ENCODE assay signal across 14 cellular contexts in genomic region chr2:236938126-236938525, GRCh38.
"Had no signal": no experiment of that assay in that cellular context is flagged by ENCODE, and none has a peak within 500 bp of the region (broad histone marks: within the 10 kb centered on the region; RNA-seq: fewer than 3 reads in every experiment).

No MANE protein-coding gene starts in this region.

- H3K9me3 ChIP-seq: testis, uterus had no signal

- H3K4me3 ChIP-seq: testis, uterus had no signal

- H3K27me3 ChIP-seq: testis, uterus had no signal

- ATAC-seq: effector memory CD8-positive, alpha-beta T cell; T-helper 17 cell had no signal

- H3K27me3 Mint-ChIP-seq: activated naive CD4-positive, alpha-beta T cell treated with anti-CD3 and anti-CD28 coated beads, Interleukin-2, amount 50 U/mL, for 24 hours; stimulated activated naive CD8-positive, alpha-beta T cell treated with anti-CD3 and anti-CD28 coated beads, Interleukin-15, Interleukin-2, amounts not matched to agents 100 ng/mL and 50 ng/mL, for 24 hours had no signal

- H3K4me3 Mint-ChIP-seq: activated naive CD4-positive, alpha-beta T cell treated with anti-CD3 and anti-CD28 coated beads, Interleukin-2, amount 50 U/mL, for 24 hours; activated T-cell treated with anti-CD3 and anti-CD28 coated beads, Interleukin-2, amount 50 U/mL, for 24 hours; effector memory CD8-positive, alpha-beta T cell; stimulated activated naive CD8-positive, alpha-beta T cell treated with anti-CD3 and anti-CD28 coated beads, Interleukin-15, Interleukin-2, amounts not matched to agents 100 ng/mL and 50 ng/mL, for 24 hours; T-helper 17 cell had no signal

- H3K4me1 Mint-ChIP-seq: activated naive CD4-positive, alpha-beta T cell treated with anti-CD3 and anti-CD28 coated beads, Interleukin-2, amount 50 U/mL, for 24 hours; T-helper 17 cell had no signal

- DNase-seq: activated CD4-positive, alpha-beta T cell treated with anti-CD3 and anti-CD28 coated beads, Interleukin-2, amount 50 U/mL, for 1 hour; activated effector memory CD4-positive, alpha-beta T cell treated with Interleukin-2 at 50 U/mL for 16 hours; activated T-cell treated with anti-CD3 and anti-CD28 coated beads, Interleukin-2, amount 50 U/mL, for 24 hours; central memory CD4-positive, alpha-beta T cell; effector memory CD8-positive, alpha-beta T cell; glutamatergic neuron; mesendoderm; stimulated activated CD4-positive, alpha-beta T cell treated with anti-CD3 and anti-CD28 coated beads, Interleukin-4, amount 100 ng/mL, for 1 hour; T-helper 17 cell; testis; uterus had no signal

- H3K9me3 Mint-ChIP-seq: activated naive CD4-positive, alpha-beta T cell treated with anti-CD3 and anti-CD28 coated beads, Interleukin-2, amount 50 U/mL, for 24 hours; activated T-cell treated with anti-CD3 and anti-CD28 coated beads, Interleukin-2, amount 50 U/mL, for 24 hours; effector memory CD8-positive, alpha-beta T cell; stimulated activated naive CD8-positive, alpha-beta T cell treated with anti-CD3 and anti-CD28 coated beads, Interleukin-15, Interleukin-2, amounts not matched to agents 100 ng/mL and 50 ng/mL, for 24 hours had no signal

- H3K27ac ChIP-seq: epithelial cell of prostate, testis, uterus had no signal

- H3K27ac Mint-ChIP-seq: activated naive CD4-positive, alpha-beta T cell treated with anti-CD3 and anti-CD28 coated beads, Interleukin-2, amount 50 U/mL, for 24 hours; activated T-cell treated with anti-CD3 and anti-CD28 coated beads, Interleukin-2, amount 50 U/mL, for 24 hours; effector memory CD8-positive, alpha-beta T cell; stimulated activated naive CD8-positive, alpha-beta T cell treated with anti-CD3 and anti-CD28 coated beads, Interleukin-15, Interleukin-2, amounts not matched to agents 100 ng/mL and 50 ng/mL, for 24 hours; T-helper 17 cell had no signal

- H3K4me1 ChIP-seq: testis, uterus had no signal

- H3K36me3 ChIP-seq: uterus had no signal
